In the genomic region with DNA sequence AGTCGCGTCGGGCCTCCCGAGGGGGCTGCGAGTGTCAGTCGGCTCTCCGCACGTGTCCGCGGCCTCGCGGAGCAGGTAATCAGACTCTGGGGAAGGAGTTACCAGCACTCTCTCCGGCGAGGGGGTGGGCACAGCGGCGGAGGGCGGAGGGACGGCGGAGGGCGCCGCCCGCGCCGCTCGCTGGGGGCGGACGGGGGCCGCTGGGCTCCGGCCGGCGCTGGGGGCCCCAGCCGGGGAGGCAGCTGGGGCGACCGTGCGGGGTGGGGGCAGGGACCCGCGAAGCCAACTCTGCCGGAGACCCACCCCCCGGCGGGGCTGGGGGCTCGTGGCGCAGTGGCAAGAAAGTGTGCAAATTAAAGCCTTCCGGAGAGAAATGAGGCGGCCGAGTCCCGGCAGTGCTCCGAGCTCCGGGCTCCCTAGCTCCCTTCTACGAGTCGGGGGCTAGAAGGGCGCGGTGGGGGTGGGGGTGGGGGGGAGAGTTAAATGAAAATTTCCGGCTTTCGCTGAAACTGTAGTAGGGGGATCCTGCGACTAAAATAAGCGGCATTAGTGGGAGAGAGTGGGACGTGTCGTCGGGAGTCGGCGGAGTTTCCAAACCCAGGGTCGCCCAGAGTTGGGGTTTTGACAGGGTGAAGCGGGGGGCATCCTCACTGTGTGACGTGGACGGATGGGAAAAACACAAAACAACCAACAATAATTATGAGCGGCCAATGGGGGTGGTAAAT, we compare ENCODE assay signal across 8 cellular contexts. TPM values are rescaled to one million over a fixed set of nuclear protein-coding genes. Genes with fewer than 3 reads are reported as not detected.
DNase-seq lines count a peak whose midpoint lies in the region; ATAC-seq lines count a peak whose summit lies in the region.

CDK6 (minus strand) TSS at position 85 of the 725 bp plus-strand sequence. CDS start 3,250 bp downstream, outside the sequence.

- H3K9ac ChIP-seq in stomach smooth muscle (ENCODE audit: low read length in 2 of 2), result peak within 1 kb of the TSS; percentile 68 to 84

- DNase-seq in NOMO-1 treated with dmso at 0.1 percent for 144 hours (lab: John Stamatoyannopoulos, UW; ENCODE audit: unreplicated experiment) (peak; percentile 80), activated T-cell treated with anti-CD3 and anti-CD28 coated beads for 24 hours (ENCODE audit: low read depth) (peak; percentile 61)
- peak; percentile 36 to 80 (median 52) for DNase-seq in naive thymus-derived CD8-positive, alpha-beta T cell

- no peak within 1 kb of the TSS for H3K27ac ChIP-seq in stomach smooth muscle (ENCODE audit: low read length)

- peak within 1 kb of the TSS; percentile 88 to 99 (median 96) for H3K4me3 Mint-ChIP-seq in naive thymus-derived CD8-positive, alpha-beta T cell

- no peaks in the 10 kb centered on the region for H3K9me3 Mint-ChIP-seq in naive thymus-derived CD8-positive, alpha-beta T cell

- no peaks in the 10 kb centered on the region for H3K9me3 ChIP-seq in stomach smooth muscle (ENCODE audit: control insufficient read depth in 2 of 2, low read length in 2 of 2)

- POLR2A ChIA-PET in naive thymus-derived CD8-positive, alpha-beta T cell (lab: Charles Lee), result interaction anchor here (0.7 to 1.6 kb wide), 5 partner anchors 8 to 396 kb away, joined by 3 to 8 read pairs (median 3); partner anchors contain the start of genes PEX1, RBM48 and VPS50

- peaks cover 0 to 4% (median 0%) of the 10 kb centered on the region in 3 donors for H3K36me3 Mint-ChIP-seq in naive thymus-derived CD8-positive, alpha-beta T cell

- peaks cover 23 to 41% (median 25%) of the 10 kb centered on the region in 4 donors for H3K4me1 Mint-ChIP-seq in naive thymus-derived CD8-positive, alpha-beta T cell

- peaks cover 18% of the 10 kb centered on the region for H3K4me1 ChIP-seq in stomach smooth muscle (ENCODE audit: control insufficient read depth, insufficient read depth, low read length)

- H3K27me3 Mint-ChIP-seq in naive thymus-derived CD8-positive, alpha-beta T cell, result peaks cover 0 to 12% (median 4%) of the 10 kb centered on the region in 5 donors

- H3K36me3 ChIP-seq in stomach smooth muscle (ENCODE audit: control insufficient read depth in 2 of 2, insufficient read depth in 2 of 2, low read length in 2 of 2), result no peaks in the 10 kb centered on the region

- H3K27me3 ChIP-seq in stomach smooth muscle (ENCODE audit: control insufficient read depth in 1 of 2, insufficient read depth in 2 of 2, low read length in 2 of 2), result no peaks in the 10 kb centered on the region

- peak within 1 kb of the TSS; percentile 86 to 96 (median 90) for H3K27ac Mint-ChIP-seq in naive thymus-derived CD8-positive, alpha-beta T cell

- ATAC-seq in GM18502 (IDR thresholded peaks at IDR 0.05; ENCODE audit: poor library complexity, unreplicated experiment), result peak; percentile 41
- peak; percentile 26 for ATAC-seq in HG02852 (IDR thresholded peaks at IDR 0.05; ENCODE audit: unreplicated experiment)
- ATAC-seq in esophagus mucosa, result peak; percentile 58
- ATAC-seq in naive thymus-derived CD8-positive, alpha-beta T cell, result peak; percentile 34 to 46
- ATAC-seq in GM18870 (IDR thresholded peaks at IDR 0.05; ENCODE audit: unreplicated experiment), result no peak

- H3K4me3 ChIP-seq in stomach smooth muscle (ENCODE audit: low read length in 2 of 2), result peak within 1 kb of the TSS; percentile 88 to 95

RNA-seq across cellular contexts. Expression of gene CDK6, which starts in this region (rescaled TPM):
- total RNA-seq in esophagus mucosa, result 26.8 TPM
- total RNA-seq in naive thymus-derived CD8-positive, alpha-beta T cell, result 10 to 100 TPM; 12.4 to 12.9 TPM
- polyA plus RNA-seq in naive thymus-derived CD8-positive, alpha-beta T cell, result 10 to 100 TPM; 10.1 to 29.4 (median 17.7) TPM
